ENCODE assay signal across 7 cellular contexts in the genomic region with DNA sequence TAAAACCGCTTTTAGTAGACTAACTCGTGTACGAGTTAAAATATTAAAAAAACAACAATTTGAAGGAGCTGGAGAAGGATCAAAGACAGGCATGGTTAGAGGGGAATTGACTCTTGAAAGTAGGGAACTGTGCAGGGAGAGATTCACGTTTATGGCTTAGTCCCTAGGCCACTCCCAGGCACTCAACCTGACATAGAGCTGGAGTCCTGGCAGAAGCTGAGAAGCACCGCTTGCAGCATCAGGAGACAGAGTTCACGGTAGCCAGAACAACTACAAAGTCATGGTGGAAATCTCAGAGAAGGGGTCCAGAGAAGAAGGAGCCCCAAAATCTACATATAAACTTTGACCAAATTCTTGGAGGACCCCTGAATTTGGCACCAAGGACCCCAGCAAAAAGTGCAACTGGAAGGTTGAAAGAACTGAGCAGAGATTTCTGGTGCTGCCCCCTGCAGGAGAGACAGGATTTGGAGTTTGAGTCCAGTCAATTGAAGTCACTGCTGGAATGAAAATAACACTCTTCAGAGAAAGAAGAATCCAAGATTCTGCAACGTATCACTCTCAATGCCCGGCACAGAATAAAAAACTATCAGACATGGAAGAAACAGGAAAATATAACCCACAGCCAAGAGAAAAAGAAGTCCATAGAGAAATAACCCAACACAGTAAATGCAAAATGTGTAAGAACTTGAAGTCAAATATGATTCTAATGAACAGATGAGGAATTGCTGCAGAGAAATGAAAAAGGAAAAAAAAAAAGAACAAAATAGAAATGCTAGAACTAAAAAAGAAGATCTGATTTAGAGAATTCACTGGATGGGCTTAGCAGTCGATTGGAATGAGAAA.
DNase-seq lines count a peak whose midpoint lies in the region; ATAC-seq and TF ChIP-seq lines count a peak whose summit lies in the region.

No MANE protein-coding gene starts in this region.

- H3K36me3 Mint-ChIP-seq in activated naive CD8-positive, alpha-beta T cell treated with anti-CD3 and anti-CD28 coated beads, Interleukin-2, amount 10 ng/mL, durations not matched to agents 7 days and 5 days = no peaks in the 10 kb centered on the region

- no peak overlapping the region for H3K27ac ChIP-seq in Karpas-422 (ENCODE audit: low read length)
- no peak overlapping the region for H3K27ac ChIP-seq in lung (ENCODE audit: low read depth in 1 of 2, low read length in 1 of 2)

- H3K36me3 ChIP-seq in Karpas-422 (ENCODE audit: insufficient read depth, low read length) (no peaks in the 10 kb centered on the region), lung (ENCODE audit: control insufficient read depth in 2 of 2, insufficient read depth in 2 of 2, low read length in 2 of 2) (no peaks in the 10 kb centered on the region)

- H3K4me1 ChIP-seq in Karpas-422 (ENCODE audit: low read length) (no peaks in the 10 kb centered on the region), lung (ENCODE audit: control insufficient read depth in 2 of 2, insufficient read depth in 2 of 2, low read length in 2 of 2) (no peaks in the 10 kb centered on the region)

- no peaks in the 10 kb centered on the region; the same call in 1 of the 2 replicates for H3K27me3 ChIP-seq in Karpas-422 (ENCODE audit: low read length)
- no peaks in the 10 kb centered on the region for H3K27me3 ChIP-seq in lung (ENCODE audit: control insufficient read depth, insufficient read depth)

- 53 to 55% methylated on average over 9 of the region's 9 CpGs for WGBS in lung, 2 donors

- ATAC-seq in activated naive CD8-positive, alpha-beta T cell treated with anti-CD3 and anti-CD28 coated beads, Interleukin-2, amount 10 ng/mL, durations not matched to agents 7 days and 5 days (ENCODE audit: low read depth) = no peak
- ATAC-seq in lung (ENCODE audit: insufficient read depth, low FRiP score) (no peak), HG02852 (IDR thresholded peaks at IDR 0.05; ENCODE audit: unreplicated experiment) (no peak), GM21515 (IDR thresholded peaks at IDR 0.05; ENCODE audit: unreplicated experiment) (no peak)

- H3K9ac ChIP-seq in Karpas-422 (ENCODE audit: low read length) = no peak overlapping the region

- H3K79me2 ChIP-seq in Karpas-422 (ENCODE audit: low read length) = no peaks in the 10 kb centered on the region

- DNase-seq in ELR (ENCODE audit: low read depth) (peak; percentile 42), Karpas-422 (peak; percentile 75), lung (ENCODE audit: low spot score) (peak; percentile 29), anterior cingulate cortex (lab: John Stamatoyannopoulos, UW) (no peak)
- DNase-seq in activated naive CD8-positive, alpha-beta T cell treated with anti-CD3 and anti-CD28 coated beads, Interleukin-2, amount 10 ng/mL, durations not matched to agents 7 days and 5 days = peak; percentile 35

- H3K4me3 ChIP-seq in Karpas-422 (ENCODE audit: low read length) (no peak overlapping the region), lung (no peak overlapping the region)

- H3K27me3 Mint-ChIP-seq in activated naive CD8-positive, alpha-beta T cell treated with anti-CD3 and anti-CD28 coated beads, Interleukin-2, amount 10 ng/mL, durations not matched to agents 7 days and 5 days = peaks cover 10% of the 10 kb centered on the region

- no peaks in the 10 kb centered on the region for H3K4me1 Mint-ChIP-seq in activated naive CD8-positive, alpha-beta T cell treated with anti-CD3 and anti-CD28 coated beads, Interleukin-2, amount 10 ng/mL, durations not matched to agents 7 days and 5 days

- POLR2A ChIA-PET in activated naive CD8-positive, alpha-beta T cell treated with anti-CD3 and anti-CD28 coated beads, Interleukin-2, amount 10 ng/mL, durations not matched to agents 7 days and 5 days (lab: Charles Lee) = no interaction called here

- H3K4me3 Mint-ChIP-seq in activated naive CD8-positive, alpha-beta T cell treated with anti-CD3 and anti-CD28 coated beads, Interleukin-2, amount 10 ng/mL, durations not matched to agents 7 days and 5 days = no peak overlapping the region

- no peaks in the 10 kb centered on the region for H3K9me2 ChIP-seq in Karpas-422 (replicated peaks; ENCODE audit: insufficient read depth, low read length)

- TF ChIP-seq CTCF in lung (IDR thresholded peaks at IDR 0.05; ENCODE audit: control extremely low read depth, extremely low read depth) = peak; percentile 21

- no peaks in the 10 kb centered on the region for H3K9me3 Mint-ChIP-seq in activated naive CD8-positive, alpha-beta T cell treated with anti-CD3 and anti-CD28 coated beads, Interleukin-2, amount 10 ng/mL, durations not matched to agents 7 days and 5 days

- H3K27ac Mint-ChIP-seq in activated naive CD8-positive, alpha-beta T cell treated with anti-CD3 and anti-CD28 coated beads, Interleukin-2, amount 10 ng/mL, durations not matched to agents 7 days and 5 days = no peak overlapping the region

- no peaks in the 10 kb centered on the region for H4K20me1 ChIP-seq in Karpas-422 (ENCODE audit: insufficient read depth, low read depth, low read length)

- H3K9me3 ChIP-seq in Karpas-422 (ENCODE audit: low read length) = no peaks in the 10 kb centered on the region
- no peaks in the 10 kb centered on the region for H3K9me3 ChIP-seq in lung (ENCODE audit: control insufficient read depth in 2 of 2, insufficient read depth in 1 of 2, low read length in 1 of 2)

- no peak overlapping the region for H3K4me2 ChIP-seq in Karpas-422 (ENCODE audit: low read depth, low read length, poor library complexity, severe bottlenecking)

- H2AFZ ChIP-seq in Karpas-422 (ENCODE audit: low read length) = no peak overlapping the region

Comparison
In these comparisons a context has a peak if more than half of its experiments do, and no peak if none do; other contexts are left out.
1. DNase-seq: peak in ELR (single experiment), Karpas-422 (single experiment), activated naive CD8-positive, alpha-beta T cell treated with anti-CD3 and anti-CD28 coated beads, Interleukin-2, amount 10 ng/mL, durations not matched to agents 7 days and 5 days (single experiment) and lung (single experiment); none in anterior cingulate cortex (0 of 58).